In the genomic region with DNA sequence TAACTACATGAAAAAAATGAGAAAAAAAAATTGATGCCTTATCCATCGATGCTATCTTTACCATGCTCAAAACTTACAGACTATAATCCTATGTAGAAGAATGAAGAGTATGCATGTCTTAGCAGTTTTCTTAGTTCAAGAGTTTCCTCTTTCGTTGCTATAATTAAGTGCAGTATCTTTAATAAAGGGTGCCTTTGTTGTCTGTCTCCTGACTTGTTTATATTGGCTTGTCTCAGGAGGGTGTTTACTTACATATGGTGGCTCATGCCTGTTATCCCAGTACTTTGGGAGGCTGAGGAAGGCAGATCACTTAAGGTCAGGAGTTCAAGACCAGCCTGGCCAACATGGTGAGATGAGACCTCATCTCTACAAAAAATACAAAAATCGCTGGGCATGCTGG, we compare ENCODE assay signal across 8 cellular contexts.
"Had no signal": no experiment of that assay in that cellular context is flagged by ENCODE, and none has a peak within 500 bp of the region (broad histone marks: within the 10 kb centered on the region; RNA-seq: fewer than 3 reads in every experiment).

No MANE protein-coding gene starts in this region.

- H3K4me3 Mint-ChIP-seq: GM23338, H9 had no signal

- H3K4me2 ChIP-seq: GM23338 had no signal

- H3K4me3 ChIP-seq: GM23338, K562 had no signal

- H3K27ac Mint-ChIP-seq: GM23338 had no signal

- H2AFZ ChIP-seq: GM23338 had no signal

- H3K9me3 Mint-ChIP-seq: GM23338, H9 had no signal

- H3K4me1 Mint-ChIP-seq: GM23338, H9 had no signal

- FAIRE-seq: H1, H54, HTR-8/SVneo, K562 had no signal

- DNase-seq: H9, HCEC 1CT, IMR-90 had no signal
